ENCODE assay signal across 15 cellular contexts in genomic region chr11:126968915-126969314, GRCh38. TPM values are rescaled to one million over a fixed set of nuclear protein-coding genes. Genes with fewer than 3 reads are reported as not detected.
DNase-seq lines count a peak whose midpoint lies in the region; ATAC-seq and TF ChIP-seq lines count a peak whose summit lies in the region.
"Had no signal": no experiment of that assay in that cellular context is flagged by ENCODE, and none has a peak within 500 bp of the region (broad histone marks: within the 10 kb centered on the region; RNA-seq: fewer than 3 reads in every experiment).

No MANE protein-coding gene starts in this region.

- H3K36me3 Mint-ChIP-seq in activated naive CD4-positive, alpha-beta T cell treated with anti-CD3 and anti-CD28 coated beads for 36 hours (ENCODE audit: low read depth), result no peaks in the 10 kb centered on the region
- H3K36me3 Mint-ChIP-seq: activated CD8-positive, alpha-beta memory T cell treated with anti-CD3 and anti-CD28 coated beads, Interleukin-2, amount 10 ng/mL, durations not matched to agents 7 days and 5 days had no signal

- H3K27me3 ChIP-seq in MM.1S (replicated peaks; ENCODE audit: insufficient read depth, low read length), result no peaks in the 10 kb centered on the region
- H3K27me3 ChIP-seq in testis, result no peaks in the 10 kb centered on the region
- H3K27me3 ChIP-seq in SK-N-SH (ENCODE audit: insufficient read depth), result no peaks in the 10 kb centered on the region
- H3K27me3 ChIP-seq: MG63 had no signal

- DNase-seq in activated naive CD4-positive, alpha-beta T cell treated with anti-CD3 and anti-CD28 coated beads for 36 hours, result peak; percentile 11
- DNase-seq in activated naive CD4-positive, alpha-beta T cell treated with Interleukin-2 at 50 U/mL for 16 hours, result no peak
- DNase-seq in MM.1S (peak; percentile 45), epithelial cell of proximal tubule (ENCODE audit: low read depth) (no peak), testis (peak; percentile 19), NK-92 (lab: John Stamatoyannopoulos, UW; ENCODE audit: unreplicated experiment) (no peak), SK-N-SH (no peak)
- DNase-seq: activated CD8-positive, alpha-beta memory T cell treated with anti-CD3 and anti-CD28 coated beads, Interleukin-2, amount 10 ng/mL, durations not matched to agents 7 days and 5 days; DMS79; left lung; MG63; stimulated activated CD4-positive, alpha-beta T cell treated with anti-CD3 and anti-CD28 coated beads, Interleukin-12 subunit alpha, Interleukin-12 subunit beta, amount 100 ng/mL, for 4 hours had no signal

- H3K4me1 ChIP-seq in MM.1S (ENCODE audit: low read length) (peaks cover 8% of the 10 kb centered on the region), testis (no peaks in the 10 kb centered on the region), SK-N-SH (ENCODE audit: control insufficient read depth in 1 of 2, insufficient read depth in 2 of 2, low read depth in 1 of 2, low read length in 1 of 2) (no peaks in the 10 kb centered on the region)

- H3K4me2 ChIP-seq in MM.1S (ENCODE audit: low read depth, low read length), result peak overlapping the region; percentile 64; the same call in 1 of the 2 replicates
- H3K4me2 ChIP-seq in SK-N-SH, result no peak overlapping the region

- TF ChIP-seq CTCF in MM.1S (IDR thresholded peaks at IDR 0.05; ENCODE audit: low read length) (peak; percentile 43), epithelial cell of proximal tubule (conservative IDR thresholded peaks at IDR 0.05; ENCODE audit: low read depth, low read length) (peak; percentile 20), testis (IDR thresholded peaks at IDR 0.05) (no peak), SK-N-SH (IDR thresholded peaks at IDR 0.05) (no peak)

- H3K4me1 Mint-ChIP-seq in activated naive CD4-positive, alpha-beta T cell treated with anti-CD3 and anti-CD28 coated beads for 36 hours (ENCODE audit: low read depth), result no peaks in the 10 kb centered on the region
- H3K4me1 Mint-ChIP-seq: activated CD8-positive, alpha-beta memory T cell treated with anti-CD3 and anti-CD28 coated beads, Interleukin-2, amount 10 ng/mL, durations not matched to agents 7 days and 5 days had no signal

- POLR2A ChIA-PET in SK-N-SH (lab: Yijun Ruan, JAX), result no interaction called here

- H3K27me3 Mint-ChIP-seq in activated naive CD4-positive, alpha-beta T cell treated with anti-CD3 and anti-CD28 coated beads for 36 hours (ENCODE audit: low read depth), result peaks cover 28% of the 10 kb centered on the region

- H3F3A ChIP-seq in MM.1S (ENCODE audit: insufficient read depth, low read length) (no peaks in the 10 kb centered on the region), SK-N-SH (replicated peaks; ENCODE audit: insufficient read depth) (no peaks in the 10 kb centered on the region)

- no peak overlapping the region for H3K4me3 Mint-ChIP-seq in activated naive CD4-positive, alpha-beta T cell treated with anti-CD3 and anti-CD28 coated beads for 36 hours
- H3K4me3 Mint-ChIP-seq: activated CD8-positive, alpha-beta memory T cell treated with anti-CD3 and anti-CD28 coated beads, Interleukin-2, amount 10 ng/mL, durations not matched to agents 7 days and 5 days had no signal

- intact Hi-C loops in activated naive CD4-positive, alpha-beta T cell treated with anti-CD3 and anti-CD28 coated beads for 36 hours (cut with micrococcal nuclease), result no loop called here
- intact Hi-C loops in testis (cut with DNase I; ENCODE audit: low total_unique reads), result no loop called here

- H3K27ac ChIP-seq in MM.1S (ENCODE audit: low read length), result 0 out of 2 replicates have a peak overlapping the region, but pooled peaks have one; percentile 2
- H3K27ac ChIP-seq in testis, result no peak overlapping the region
- H3K27ac ChIP-seq in SK-N-SH (ENCODE audit: low read depth in 2 of 2, low read length in 1 of 2), result no peak overlapping the region
- H3K27ac ChIP-seq: coronary artery, left lung, neutrophil had no signal

- H2AFZ ChIP-seq in MM.1S (ENCODE audit: low read length) (peak overlapping the region; percentile 71), SK-N-SH (ENCODE audit: low read depth) (no peak overlapping the region)

- no peak for ATAC-seq in GM18519 (IDR thresholded peaks at IDR 0.05; ENCODE audit: low FRiP score, unreplicated experiment)
- ATAC-seq: activated CD8-positive, alpha-beta memory T cell treated with anti-CD3 and anti-CD28 coated beads, Interleukin-2, amount 10 ng/mL, durations not matched to agents 7 days and 5 days had no signal

- TF ChIP-seq POLR2A in testis (IDR thresholded peaks at IDR 0.05), result no peak

- H3K4me3 ChIP-seq in MM.1S (ENCODE audit: low read length) (peak overlapping the region; percentile 36; the same call in 1 of the 2 replicates), epithelial cell of proximal tubule (ENCODE audit: low read depth, low read length) (no peak overlapping the region), testis (no peak overlapping the region), SK-N-SH (ENCODE audit: low read depth in 2 of 2, low read length in 1 of 2) (no peak overlapping the region)
- H3K4me3 ChIP-seq: coronary artery, left lung, MG63 had no signal

- 38 to 47% methylated on average over 14 of the region's 14 CpGs for WGBS in testis, 2 donors
- WGBS in SK-N-SH (ENCODE audit: low lambda C conversion rate), result 89% methylated on average over 14 of the region's 14 CpGs

- peak overlapping the region; percentile 2; the same call in 1 of the 2 replicates for H3K9ac ChIP-seq in MM.1S (ENCODE audit: low read length)
- no peak overlapping the region for H3K9ac ChIP-seq in SK-N-SH

- H4K20me1 ChIP-seq in MM.1S (ENCODE audit: insufficient read depth, low read length) (no peaks in the 10 kb centered on the region), SK-N-SH (ENCODE audit: insufficient read depth) (no peaks in the 10 kb centered on the region)

- no peak for TF ChIP-seq RAD21 in SK-N-SH (IDR thresholded peaks at IDR 0.05; ENCODE audit: low read length)

- no peaks in the 10 kb centered on the region for H3K9me3 ChIP-seq in MM.1S (replicated peaks; ENCODE audit: insufficient read depth, low read length)
- no peaks in the 10 kb centered on the region for H3K9me3 ChIP-seq in testis
- H3K9me3 ChIP-seq in SK-N-SH, result no peaks in the 10 kb centered on the region
- H3K9me3 ChIP-seq: MG63, neutrophil had no signal

- no peaks in the 10 kb centered on the region for H3K9me3 Mint-ChIP-seq in activated naive CD4-positive, alpha-beta T cell treated with anti-CD3 and anti-CD28 coated beads for 36 hours

- H3K36me3 ChIP-seq in MM.1S (replicated peaks; ENCODE audit: insufficient read depth, low read length), result no peaks in the 10 kb centered on the region
- no peaks in the 10 kb centered on the region for H3K36me3 ChIP-seq in testis (ENCODE audit: low read depth, missing control alignments)
- H3K36me3 ChIP-seq in SK-N-SH (replicated peaks in 1 of 2; ENCODE audit: control insufficient read depth in 1 of 2, insufficient read depth in 2 of 2, low read length in 1 of 2), result peaks cover 0 to 5% of the 10 kb centered on the region in 2 experiments
- H3K36me3 ChIP-seq: left lung, MG63, neutrophil had no signal

- CTCF ChIA-PET in activated naive CD4-positive, alpha-beta T cell treated with anti-CD3 and anti-CD28 coated beads for 36 hours (lab: Charles Lee), result no interaction called here
- CTCF ChIA-PET in SK-N-SH (lab: Yijun Ruan, JAX), result interaction anchor here (1.3 to 4.4 kb wide), 6 partner anchors 21 to 528 kb away, joined by 3 to 29 read pairs (median 6); no protein-coding TSS in a partner anchor

- TF ChIP-seq EP300 in SK-N-SH (IDR thresholded peaks at IDR 0.05; ENCODE audit: borderline replicate concordance in 1 of 2, low read depth in 1 of 2, low read length in 1 of 2), result no peak

- H3K27ac Mint-ChIP-seq in activated naive CD4-positive, alpha-beta T cell treated with anti-CD3 and anti-CD28 coated beads for 36 hours, result no peak overlapping the region
- H3K27ac Mint-ChIP-seq: activated CD8-positive, alpha-beta memory T cell treated with anti-CD3 and anti-CD28 coated beads, Interleukin-2, amount 10 ng/mL, durations not matched to agents 7 days and 5 days had no signal

- H3K79me2 ChIP-seq in MM.1S (ENCODE audit: low read length) (no peaks in the 10 kb centered on the region), SK-N-SH (ENCODE audit: insufficient read depth) (peaks cover 16% of the 10 kb centered on the region; the same call in 1 of the 2 replicates)

- H3K9me2 ChIP-seq in MM.1S (replicated peaks; ENCODE audit: insufficient read depth, low read length) (no peaks in the 10 kb centered on the region), SK-N-SH (no peaks in the 10 kb centered on the region)

TF ChIP-seq in SK-N-SH, 30 proteins besides CTCF, POLR2A, EP300 and RAD21 (continues in another document):
- TF ChIP-seq NFIC (IDR thresholded peaks at IDR 0.05; ENCODE audit: borderline replicate concordance) (no peak), TAF1 (IDR thresholded peaks at IDR 0.05; ENCODE audit: borderline replicate concordance, low read depth, low read length) (no peak), RCOR1 (IDR thresholded peaks at IDR 0.05; ENCODE audit: low read length) (no peak), YY1 (IDR thresholded peaks at IDR 0.05; ENCODE audit: low read depth) (no peak), NRF1 (IDR thresholded peaks at IDR 0.05; ENCODE audit: low read depth, low read length) (no peak), JUND (IDR thresholded peaks at IDR 0.05) (no peak)
- TF ChIP-seq, protein P1, sequence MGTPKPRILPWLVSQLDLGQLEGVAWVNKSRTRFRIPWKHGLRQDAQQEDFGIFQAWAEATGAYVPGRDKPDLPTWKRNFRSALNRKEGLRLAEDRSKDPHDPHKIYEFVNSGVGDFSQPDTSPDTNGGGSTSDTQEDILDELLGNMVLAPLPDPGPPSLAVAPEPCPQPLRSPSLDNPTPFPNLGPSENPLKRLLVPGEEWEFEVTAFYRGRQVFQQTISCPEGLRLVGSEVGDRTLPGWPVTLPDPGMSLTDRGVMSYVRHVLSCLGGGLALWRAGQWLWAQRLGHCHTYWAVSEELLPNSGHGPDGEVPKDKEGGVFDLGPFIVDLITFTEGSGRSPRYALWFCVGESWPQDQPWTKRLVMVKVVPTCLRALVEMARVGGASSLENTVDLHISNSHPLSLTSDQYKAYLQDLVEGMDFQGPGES (IDR thresholded peaks at IDR 0.05; ENCODE audit: low read depth, low read length), result no peak

RNA-seq across cellular contexts. Expression of gene KIRREL3, which starts 31.7 kb away (rescaled TPM):
- not detected for total RNA-seq in activated naive CD4-positive, alpha-beta T cell treated with anti-CD3 and anti-CD28 coated beads for 36 hours
- total RNA-seq in epithelial cell of proximal tubule (3.8 and 5.1 TPM in 2 replicates), testis (1 to 10 TPM; 1.1 TPM)
- polyA plus RNA-seq in testis (ENCODE audit: insufficient read depth, low read depth, low replicate concordance) (1.0 TPM), SK-N-SH (2012; rRNA removed) (3.2 and 3.7 TPM in 2 replicates)
- polyA plus RNA-seq in SK-N-SH (2012; cell fraction: cytosol; rRNA removed), result 2.0 and 2.5 TPM in 2 replicates
- 5.7 and 9.3 TPM in 2 replicates for polyA plus RNA-seq in SK-N-SH (2012; cell fraction: nucleus; rRNA removed)
- total RNA-seq: activated CD8-positive, alpha-beta memory T cell treated with anti-CD3 and anti-CD28 coated beads, Interleukin-2, amount 10 ng/mL, durations not matched to agents 7 days and 5 days; left lung had no signal

Comparison
In these comparisons a context has a peak if more than half of its experiments do, and no peak if none do; other contexts are left out.
1. DNase-seq: peak in activated naive CD4-positive, alpha-beta T cell treated with anti-CD3 and anti-CD28 coated beads for 36 hours (single experiment), MM.1S (single experiment) and testis (single experiment); none in activated naive CD4-positive, alpha-beta T cell treated with Interleukin-2 at 50 U/mL for 16 hours (single experiment), epithelial cell of proximal tubule (single experiment), NK-92 (single experiment) and SK-N-SH (single experiment).
2. CTCF ChIP-seq: peak in MM.1S (single experiment) and epithelial cell of proximal tubule (single experiment); none in testis (0 of 3) and SK-N-SH (single experiment).